ENCODE assay signal across 16 cellular contexts in genomic region chr15:68552773-68553172, GRCh38. TPM values are rescaled to one million over a fixed set of nuclear protein-coding genes. Genes with fewer than 3 reads are reported as not detected.
A peak's percentile ranks its signal among the peaks of the same experiment; 100 is the strongest.
DNase-seq lines count a peak whose midpoint lies in the region; FAIRE-seq and TF ChIP-seq lines count a peak whose summit lies in the region.
"Had no signal": no experiment of that assay in that cellular context is flagged by ENCODE, and none has a peak within 500 bp of the region (broad histone marks: within the 10 kb centered on the region; RNA-seq: fewer than 3 reads in every experiment).

No MANE protein-coding gene starts in this region.

- intact Hi-C loops in posterior cingulate gyrus (cut with DNase I): loop anchor here (5.0 kb wide), 2 partner anchors 245 to 275 kb away; no protein-coding TSS in a partner anchor

- no peak overlapping the region for H3K4me3 ChIP-seq in foreskin fibroblast (ENCODE audit: low read depth in 1 of 2, low read length in 2 of 2)
- H3K4me3 ChIP-seq: heart right ventricle, mucosa of descending colon had no signal

- FAIRE-seq in RCC 7860 (lab: Jason Lieb, UNC): no peak

- DNase-seq in NCI-H748 (lab: John Stamatoyannopoulos, UW; ENCODE audit: unreplicated experiment) (peak; percentile 13), NCI-H748 treated with DMSO at 0.1 percent for 48 hours (lab: John Stamatoyannopoulos, UW) (no peak), RCC 7860 (ENCODE audit: low spot score) (peak; percentile 45), foreskin fibroblast (peak; percentile 16 to 25), posterior cingulate gyrus (peak in 9 of 10 donors; percentile 48 to 96 (median 75)), NCI-H2029 (lab: John Stamatoyannopoulos, UW) (no peak), ureter (ENCODE audit: low spot score) (no peak), NOMO-1 treated with DMSO at 0.1 percent for 48 hours (lab: John Stamatoyannopoulos, UW; ENCODE audit: unreplicated experiment) (no peak)
- DNase-seq: activated CD4-positive, alpha-beta T cell treated with anti-CD3 and anti-CD28 coated beads, Interleukin-2, amount 50 U/mL, for 1 hour; effector CD8-positive, alpha-beta T cell; GDM1; heart right ventricle; mucosa of descending colon; NK-92 treated with Interleukin-12 subunit alpha and Interleukin-12 subunit beta, amount 100 ng/mL, for 24 hours; T-cell; trophoblast cell had no signal

- TF ChIP-seq CTCF in foreskin fibroblast (IDR thresholded peaks at IDR 0.05; ENCODE audit: low read depth, low read length): no peak

RNA-seq across cellular contexts. Expression of gene CORO2B, which starts 26.0 kb away (rescaled TPM):
- total RNA-seq in ureter: 5.4 TPM

Comparison
In these comparisons a context has a peak if more than half of its experiments do, and no peak if none do; other contexts are left out.
1. DNase-seq: peak in NCI-H748 (single experiment), RCC 7860 (single experiment), foreskin fibroblast (2 of 2) and posterior cingulate gyrus (9 of 10); none in NCI-H748 treated with DMSO at 0.1 percent for 48 hours (single experiment), NCI-H2029 (single experiment), ureter (single experiment) and NOMO-1 treated with DMSO at 0.1 percent for 48 hours (single experiment).